8 cellular contexts compared by ENCODE assay signal in the genomic region with DNA sequence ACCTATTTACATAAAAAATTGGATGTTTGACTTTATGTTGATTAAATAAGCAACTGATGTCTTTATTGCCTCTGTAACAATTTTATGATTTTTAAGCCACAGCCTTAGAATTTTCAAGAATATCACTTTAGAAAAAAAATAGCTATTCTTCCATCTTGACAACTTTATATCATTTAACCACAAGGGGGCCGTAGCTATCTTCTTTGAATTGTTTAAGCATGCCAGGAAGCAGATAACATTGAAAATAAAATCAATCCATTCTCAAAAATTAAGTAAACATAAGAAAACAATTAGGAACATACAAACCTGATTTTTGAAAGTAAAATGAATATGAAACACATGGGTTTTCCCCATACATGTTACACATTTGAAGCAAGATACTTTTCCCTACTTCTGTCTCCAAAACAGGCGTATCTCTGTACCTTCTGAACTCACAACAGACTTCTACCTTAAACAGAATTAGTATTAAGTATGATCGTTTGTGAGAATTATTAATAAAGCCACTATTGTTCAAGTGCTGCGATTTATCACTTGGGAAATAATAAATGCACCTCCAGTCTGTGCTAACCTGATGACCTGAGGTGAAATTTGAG.
A peak's percentile ranks its signal among the peaks of the same experiment; 100 is the strongest.
DNase-seq lines count a peak whose midpoint lies in the region; ATAC-seq and TF ChIP-seq lines count a peak whose summit lies in the region.

No MANE protein-coding gene starts in this region.

- peak; percentile 60 for ATAC-seq in HG02885 (IDR thresholded peaks at IDR 0.05; ENCODE audit: poor library complexity, unreplicated experiment)
- ATAC-seq in HG02981 (IDR thresholded peaks at IDR 0.05; ENCODE audit: unreplicated experiment): no peak
- ATAC-seq in mucosa of descending colon: no peak

- H3K36me3 Mint-ChIP-seq in CD14-positive monocyte (no peaks in the 10 kb centered on the region), neural crest cell (ENCODE audit: low read depth) (no peaks in the 10 kb centered on the region)

- TF ChIP-seq CTCF in CD14-positive monocyte (IDR thresholded peaks at IDR 0.05) (peak; percentile 57), choroid plexus epithelial cell (conservative IDR thresholded peaks at IDR 0.05; ENCODE audit: low read depth, low read length) (peak; percentile 64), neural crest cell (conservative IDR thresholded peaks at IDR 0.05) (peak; percentile 85), mucosa of descending colon (IDR thresholded peaks at IDR 0.05) (no peak)

- peaks cover 0 to 3% (median 0%) of the 10 kb centered on the region in 3 donors for H3K27me3 Mint-ChIP-seq in CD14-positive monocyte (ENCODE audit: low read depth in 3 of 3)
- H3K27me3 Mint-ChIP-seq in neural crest cell (ENCODE audit: low read depth): peaks cover 9% of the 10 kb centered on the region

- H3K4me3 Mint-ChIP-seq in CD14-positive monocyte (no peak overlapping the region), neural crest cell (no peak overlapping the region)

- H3K4me3 ChIP-seq in choroid plexus epithelial cell (ENCODE audit: low read depth, low read length) (no peak overlapping the region), mucosa of descending colon (no peak overlapping the region)

- no peaks in the 10 kb centered on the region for H3K9me3 ChIP-seq in mucosa of descending colon

- no peaks in the 10 kb centered on the region for H3K36me3 ChIP-seq in mucosa of descending colon (ENCODE audit: low read depth)

- no peak for DNase-seq in CD14-positive monocyte (ENCODE audit: low spot score)
- DNase-seq in NCI-H82 (lab: John Stamatoyannopoulos, UW): peak; percentile 70
- peak; percentile 69 for DNase-seq in choroid plexus epithelial cell (ENCODE audit: low read depth)
- no peak for DNase-seq in neural crest cell (ENCODE audit: low read depth, low spot score)
- no peak for DNase-seq in cerebellar nuclear complex (lab: John Stamatoyannopoulos, UW)
- no peak for DNase-seq in mucosa of descending colon

- H3K4me1 Mint-ChIP-seq in CD14-positive monocyte: no peaks in the 10 kb centered on the region
- H3K4me1 Mint-ChIP-seq in neural crest cell: no peaks in the 10 kb centered on the region

- no peaks in the 10 kb centered on the region for H3K4me1 ChIP-seq in mucosa of descending colon (ENCODE audit: low read depth)

- intact Hi-C loops in CD14-positive monocyte (cut with micrococcal nuclease): no loop called here
- intact Hi-C loops in mucosa of descending colon (cut with DNase I, micrococcal nuclease): loop anchor here in 1 of 2 donors (5.0 to 10.0 kb wide), 2 partner anchors 338 to 490 kb away; no protein-coding TSS in a partner anchor

- H3K9me3 Mint-ChIP-seq in CD14-positive monocyte (no peaks in the 10 kb centered on the region), neural crest cell (no peaks in the 10 kb centered on the region)

- H3K27ac Mint-ChIP-seq in CD14-positive monocyte: no peak overlapping the region
- H3K27ac Mint-ChIP-seq in neural crest cell (ENCODE audit: unreplicated experiment): no peak overlapping the region

Comparison
In these comparisons a context has a peak if more than half of its experiments do, and no peak if none do; other contexts are left out.
1. DNase-seq: peak in NCI-H82 (single experiment) and choroid plexus epithelial cell (single experiment); none in CD14-positive monocyte (single experiment), neural crest cell (single experiment), cerebellar nuclear complex (0 of 2) and mucosa of descending colon (0 of 3).